Comparison of ENCODE assay signal across 22 cellular contexts in genomic region chr18:65425366-65425765, GRCh38.
"Had no signal": no experiment of that assay in that cellular context is flagged by ENCODE, and none has a peak within 500 bp of the region (broad histone marks: within the 10 kb centered on the region; RNA-seq: fewer than 3 reads in every experiment).

No MANE protein-coding gene starts in this region.

- DNase-seq: activated B cell treated with CpG ODN at 0.5 μM for 24 hours; activated CD4-positive, alpha-beta T cell treated with anti-CD3 and anti-CD28 coated beads for 48 hours; activated CD4-positive, alpha-beta T cell treated with anti-CD3 and anti-CD28 coated beads, Interleukin-2, amount 50 U/mL, for 1 hour; activated CD4-positive, alpha-beta T cell treated with anti-CD3 and anti-CD28 coated beads, Interleukin-2, amount 50 U/mL, for 48 hours; activated CD8-positive, alpha-beta memory T cell treated with anti-CD3 and anti-CD28 coated beads for 24 hours; activated CD8-positive, alpha-beta T cell treated with anti-CD3 and anti-CD28 coated beads for 36 hours; activated effector memory CD4-positive, alpha-beta T cell treated with Interleukin-2 at 50 U/mL for 16 hours; activated gamma-delta T cell treated with Interleukin-2 at 50 U/mL for 16 hours; activated naive CD4-positive, alpha-beta T cell treated with anti-CD3 and anti-CD28 coated beads, Interleukin-2, amount 50 U/mL, for 16 hours; activated naive CD4-positive, alpha-beta T cell treated with Interleukin-2 at 50 U/mL for 16 hours; activated T-cell treated with anti-CD3 and anti-CD28 coated beads, Interleukin-2, amount 50 U/mL, for 4 hours; amniotic stem cell; anterior cingulate cortex; brain microvascular endothelial cell; dorsolateral prefrontal cortex; effector memory CD4-positive, alpha-beta T cell; endodermal cell; foreskin fibroblast; head of caudate nucleus; T1000; WERI-Rb-1 had no signal

- H3K36me3 ChIP-seq: brain microvascular endothelial cell, WERI-Rb-1 had no signal

- H3K27me3 ChIP-seq: brain microvascular endothelial cell had no signal

- H3K4me3 ChIP-seq: coronary artery, dorsolateral prefrontal cortex had no signal

- H3K27ac ChIP-seq: brain microvascular endothelial cell, coronary artery, dorsolateral prefrontal cortex, WERI-Rb-1 had no signal
